ENCODE assay signal across 19 cellular contexts in genomic region chr13:22243519-22244197, GRCh38.
DNase-seq lines count a peak whose midpoint lies in the region; ATAC-seq and TF ChIP-seq lines count a peak whose summit lies in the region.
"Had no signal": no experiment of that assay in that cellular context is flagged by ENCODE, and none has a peak within 500 bp of the region (broad histone marks: within the 10 kb centered on the region; RNA-seq: fewer than 3 reads in every experiment).

No MANE protein-coding gene starts in this region.

- peaks cover 4 to 5% of the 10 kb centered on the region in 2 donors for H3K9me3 Mint-ChIP-seq in activated naive CD4-positive, alpha-beta T cell treated with anti-CD3 and anti-CD28 coated beads, Interleukin-2, amount 50 U/mL, for 72 hours

- no peak overlapping the region for H2BK15ac ChIP-seq in mesendoderm (replicated peaks; ENCODE audit: low read depth)

- H4K5ac ChIP-seq in mesendoderm (ENCODE audit: low read length) = no peak overlapping the region

- in situ Hi-C loops in G401 (cut with HindIII; ENCODE audit: low sequenced_read_pairs) = no loop called here

- H3K9me3 ChIP-seq in stomach = no peaks in the 10 kb centered on the region
- H3K9me3 ChIP-seq: HAP-1, Peyer's patch, SJCRH30 had no signal

- no peak overlapping the region for H3K4ac ChIP-seq in mesendoderm (ENCODE audit: low read depth, low read length)

- H3K23ac ChIP-seq in mesendoderm (ENCODE audit: low read length) = no peak overlapping the region

- no peak overlapping the region for H3K27ac Mint-ChIP-seq in activated naive CD4-positive, alpha-beta T cell treated with anti-CD3 and anti-CD28 coated beads, Interleukin-2, amount 50 U/mL, for 72 hours
- H3K27ac Mint-ChIP-seq: CD4-positive, CD25-positive, alpha-beta regulatory T cell had no signal

- no peak for TF ChIP-seq EP300 in stomach (IDR thresholded peaks at IDR 0.05)

- H3K18ac ChIP-seq in mesendoderm (ENCODE audit: low read length) = no peak overlapping the region

- H3K79me1 ChIP-seq in mesendoderm (ENCODE audit: low read length) = no peaks in the 10 kb centered on the region

- no peak for ATAC-seq in activated naive CD4-positive, alpha-beta T cell treated with anti-CD3 and anti-CD28 coated beads, Interleukin-2, amount 50 U/mL, for 72 hours

- no peak for TF ChIP-seq CTCF in stomach (IDR thresholded peaks at IDR 0.05)

- DNase-seq in HuH-7 (ENCODE audit: low spot score) (peak; percentile 19), NCI-H748 treated with DMSO at 0.1 percent for 48 hours (lab: John Stamatoyannopoulos, UW) (peak; percentile 79), mesendoderm (peak; percentile 63), stomach (peak; percentile 38), NCI-H82 treated with DMSO at 0.1 percent for 48 hours (lab: John Stamatoyannopoulos, UW; ENCODE audit: unreplicated experiment) (no peak), G401 (ENCODE audit: low spot score) (no peak)
- DNase-seq in activated naive CD4-positive, alpha-beta T cell treated with anti-CD3 and anti-CD28 coated beads, Interleukin-2, amount 50 U/mL, for 72 hours (ENCODE audit: low spot score in 2 of 2) = no peak
- DNase-seq: CD4-positive, CD25-positive, alpha-beta regulatory T cell; DND-41; GM23248; IMR-90; NCI-H1092 treated with DMSO at 0.1 percent for 48 hours; NCI-H1436 treated with DMSO at 0.1 percent for 48 hours; NCI-H345; NCI-H774; Peyer's patch; SJCRH30 had no signal

- peaks cover 4% of the 10 kb centered on the region for H3K4me1 ChIP-seq in mesendoderm (ENCODE audit: control insufficient read depth, low read depth, low read length)
- no peaks in the 10 kb centered on the region for H3K4me1 ChIP-seq in stomach
- H3K4me1 ChIP-seq: HAP-1, Peyer's patch, SJCRH30 had no signal

- H3K36me3 ChIP-seq in mesendoderm (ENCODE audit: control insufficient read depth, insufficient read depth, low read length) (no peaks in the 10 kb centered on the region), stomach (no peaks in the 10 kb centered on the region)
- H3K36me3 ChIP-seq: HAP-1, Peyer's patch, SJCRH30 had no signal

- H3K4me2 ChIP-seq in mesendoderm (ENCODE audit: low read length) = no peak overlapping the region
- H3K4me2 ChIP-seq: KMS-11 had no signal

- no peaks in the 10 kb centered on the region for H3K27me3 ChIP-seq in mesendoderm (ENCODE audit: insufficient read depth, low read length, poor library complexity)
- no peaks in the 10 kb centered on the region for H3K27me3 ChIP-seq in stomach
- H3K27me3 ChIP-seq: Peyer's patch had no signal

- no peaks in the 10 kb centered on the region for H3K79me2 ChIP-seq in mesendoderm (ENCODE audit: control insufficient read depth, insufficient read depth, low read length)

- no peak overlapping the region for H2BK5ac ChIP-seq in mesendoderm (ENCODE audit: low read length)

- H3K36me3 Mint-ChIP-seq in activated naive CD4-positive, alpha-beta T cell treated with anti-CD3 and anti-CD28 coated beads, Interleukin-2, amount 50 U/mL, for 72 hours = peaks cover 0 to 4% of the 10 kb centered on the region in 2 donors
- H3K36me3 Mint-ChIP-seq: CD4-positive, CD25-positive, alpha-beta regulatory T cell had no signal

- no peak overlapping the region for H3K9ac ChIP-seq in mesendoderm (ENCODE audit: low read length)
- H3K9ac ChIP-seq: GM23248, KMS-11 had no signal

- H2AK5ac ChIP-seq in mesendoderm (ENCODE audit: low read length) = no peak overlapping the region

- H3K56ac ChIP-seq in mesendoderm (ENCODE audit: low read length) = no peak overlapping the region

- H3K4me3 ChIP-seq in mesendoderm (ENCODE audit: low read length) (no peak overlapping the region), stomach (no peak overlapping the region)
- H3K4me3 ChIP-seq: GM23248, HAP-1, Peyer's patch, SJCRH30 had no signal

- TF ChIP-seq POLR2A in stomach (IDR thresholded peaks at IDR 0.05) = no peak

- intact Hi-C loops in stomach (cut with DNase I; ENCODE audit: low total_unique reads) = no loop called here

- H2BK120ac ChIP-seq in mesendoderm (ENCODE audit: low read depth, low read length) = no peak overlapping the region

- WGBS in mesendoderm (ENCODE audit: extremely low coverage, insufficient coverage, low lambda C conversion rate) = no CpG with 5 or more reads among the region's 8 CpGs
- 23 to 36% (median 30%) methylated on average over 8 of the region's 8 CpGs for WGBS in stomach, 5 donors

- no peak overlapping the region for H4K8ac ChIP-seq in mesendoderm (ENCODE audit: low read depth, low read length)

- H3K27ac ChIP-seq in mesendoderm (ENCODE audit: low read depth, low read length) (no peak overlapping the region), stomach (peak overlapping the region in 3 of 5 donors; percentile 34 to 44 (median 35))
- H3K27ac ChIP-seq: GM23248, KMS-11, Peyer's patch, SJCRH30 had no signal

Comparison
In these comparisons a context has a peak if more than half of its experiments do, and no peak if none do; other contexts are left out.
1. DNase-seq: peak in HuH-7 (single experiment), NCI-H748 treated with DMSO at 0.1 percent for 48 hours (single experiment), mesendoderm (single experiment) and stomach (single experiment); none in NCI-H82 treated with DMSO at 0.1 percent for 48 hours (single experiment), activated naive CD4-positive, alpha-beta T cell treated with anti-CD3 and anti-CD28 coated beads, Interleukin-2, amount 50 U/mL, for 72 hours (0 of 2) and G401 (single experiment).